ENCODE assay signal across 1 cellular context in genomic region chr1:55211909-55212308, GRCh38.
TF ChIP-seq lines count a peak whose summit lies in the region.

No MANE protein-coding gene starts in this region.

TF ChIP-seq in SK-N-SH, 30 proteins besides CTCF, POLR2A, EP300 and RAD21 (continued from another document):
- TF ChIP-seq TAF1 (IDR thresholded peaks at IDR 0.05; ENCODE audit: borderline replicate concordance, low read depth, low read length), result no peak
- no peak for TF ChIP-seq RCOR1 (IDR thresholded peaks at IDR 0.05; ENCODE audit: low read length)
- no peak for TF ChIP-seq TCF12 (IDR thresholded peaks at IDR 0.05)
- TF ChIP-seq RXRA (IDR thresholded peaks at IDR 0.05; ENCODE audit: borderline replicate concordance, low read depth), result no peak
